In genomic region chr1:3167255-3167654, GRCh38 we compare ENCODE assay signal across 25 cellular contexts.
DNase-seq lines count a peak whose midpoint lies in the region; FAIRE-seq and TF ChIP-seq lines count a peak whose summit lies in the region.
"Had no signal": no experiment of that assay in that cellular context is flagged by ENCODE, and none has a peak within 500 bp of the region (broad histone marks: within the 10 kb centered on the region; RNA-seq: fewer than 3 reads in every experiment).

No MANE protein-coding gene starts in this region.

- DNase-seq in cardiac muscle cell (ENCODE audit: low read depth in 1 of 2, low spot score in 1 of 2) (no peak), left ventricle myocardium inferior (no peak), neural crest cell (ENCODE audit: low read depth, low spot score) (no peak), trophoblast cell (no peak), tibial nerve (ENCODE audit: low spot score in 2 of 2) (no peak), Kasumi-1 (lab: John Stamatoyannopoulos, UW) (no peak), H54 (ENCODE audit: insufficient read length, low spot score) (no peak)
- no peak for DNase-seq in activated CD4-positive, CD25-positive, alpha-beta regulatory T cell treated with anti-CD3 and anti-CD28 coated beads, Interleukin-2, amount 50 U/mL, for 72 hours
- DNase-seq: Caco-2; CD4-positive, CD25-positive, alpha-beta regulatory T cell; CD8-positive, alpha-beta T cell; DMS 273 treated with DMSO at 0.1 percent for 48 hours; DMS79; EL; GDM1; HFFc6 had no signal

- H3K36me3 Mint-ChIP-seq in neural crest cell (ENCODE audit: low read depth): no peaks in the 10 kb centered on the region
- H3K36me3 Mint-ChIP-seq: CD4-positive, CD25-positive, alpha-beta regulatory T cell; CD8-positive, alpha-beta T cell had no signal

- peak overlapping the region; percentile 27 for H3K4me3 Mint-ChIP-seq in neural crest cell
- H3K4me3 Mint-ChIP-seq: B cell; CD4-positive, CD25-positive, alpha-beta regulatory T cell; CD8-positive, alpha-beta T cell; GM23338; HFFc6 had no signal

- no peak overlapping the region for H4K8ac ChIP-seq in trophoblast cell (ENCODE audit: low read depth, low read length)

- H3K36me3 ChIP-seq in cardiac muscle cell (no peaks in the 10 kb centered on the region), left ventricle myocardium inferior (no peaks in the 10 kb centered on the region), trophoblast cell (ENCODE audit: control insufficient read depth in 1 of 2, insufficient read depth in 2 of 2, low read length in 2 of 2) (no peaks in the 10 kb centered on the region), tibial nerve (no peaks in the 10 kb centered on the region)
- H3K36me3 ChIP-seq: BLaER1, HAP-1 had no signal

- peaks cover 39% of the 10 kb centered on the region for H3K4me1 ChIP-seq in cardiac muscle cell (ENCODE audit: low read depth)
- H3K4me1 ChIP-seq in left ventricle myocardium inferior: peaks cover 35% of the 10 kb centered on the region
- H3K4me1 ChIP-seq in trophoblast cell (ENCODE audit: control insufficient read depth in 1 of 2, insufficient read depth in 2 of 2, low read length in 2 of 2): no peaks in the 10 kb centered on the region
- H3K4me1 ChIP-seq in tibial nerve: peaks cover 0 to 61% (median 31%) of the 10 kb centered on the region in 4 donors

- H3K4me1 Mint-ChIP-seq in neural crest cell: peaks cover 39% of the 10 kb centered on the region
- H3K4me1 Mint-ChIP-seq: CD4-positive, CD25-positive, alpha-beta regulatory T cell had no signal

- H3K4me3 ChIP-seq in cardiac muscle cell (no peak overlapping the region), left ventricle myocardium inferior (no peak overlapping the region), trophoblast cell (ENCODE audit: low read depth, low read length) (no peak overlapping the region), tibial nerve (no peak overlapping the region)
- H3K4me3 ChIP-seq: BLaER1, GM12878, GM23338, HAP-1 had no signal

- TF ChIP-seq CTCF in cardiac muscle cell (IDR thresholded peaks at IDR 0.05; ENCODE audit: low read depth, low read length) (no peak), left ventricle myocardium inferior (IDR thresholded peaks at IDR 0.05; ENCODE audit: borderline replicate concordance) (no peak), neural crest cell (conservative IDR thresholded peaks at IDR 0.05) (no peak), tibial nerve (IDR thresholded peaks at IDR 0.05) (no peak)

- H2BK5ac ChIP-seq in trophoblast cell (ENCODE audit: low read depth, low read length, poor library complexity): no peak overlapping the region

- no peak overlapping the region for H3K4ac ChIP-seq in trophoblast cell (ENCODE audit: low read depth, low read length)

- no peak for FAIRE-seq in H54 (lab: Jason Lieb, UNC)
- FAIRE-seq: A204.1, D721Med, GM12878 had no signal

- TF ChIP-seq POLR2A in tibial nerve (IDR thresholded peaks at IDR 0.05) (no peak), H54 (IDR thresholded peaks at IDR 0.05; ENCODE audit: low read depth, low read length) (no peak)

- no peak overlapping the region for H2AK5ac ChIP-seq in trophoblast cell (ENCODE audit: low read length)

- no peak overlapping the region for H4K91ac ChIP-seq in trophoblast cell (ENCODE audit: low read depth, low read length)

- no peaks in the 10 kb centered on the region for H3K9me3 Mint-ChIP-seq in neural crest cell
- H3K9me3 Mint-ChIP-seq: CD4-positive, CD25-positive, alpha-beta regulatory T cell; CD8-positive, alpha-beta T cell had no signal

- peak overlapping the region; percentile 64 for H3K27ac ChIP-seq in cardiac muscle cell
- no peak overlapping the region for H3K27ac ChIP-seq in left ventricle myocardium inferior (replicated peaks)
- H3K27ac ChIP-seq in trophoblast cell (ENCODE audit: low read depth, low read length): no peak overlapping the region
- peak overlapping the region in 3 of 4 donors; percentile 19 to 74 (median 53) for H3K27ac ChIP-seq in tibial nerve
- H3K27ac ChIP-seq: 22Rv1, BLaER1, C4-2B had no signal

- H3K9me3 ChIP-seq in cardiac muscle cell (ENCODE audit: low read depth): no peaks in the 10 kb centered on the region
- no peaks in the 10 kb centered on the region for H3K9me3 ChIP-seq in left ventricle myocardium inferior (replicated peaks)
- H3K9me3 ChIP-seq in trophoblast cell (ENCODE audit: insufficient read depth, low read depth, low read length): no peaks in the 10 kb centered on the region
- no peaks in the 10 kb centered on the region for H3K9me3 ChIP-seq in tibial nerve
- H3K9me3 ChIP-seq: BLaER1, Caco-2, HAP-1 had no signal

- no peak overlapping the region for H2AFZ ChIP-seq in trophoblast cell (ENCODE audit: insufficient read depth, low read length, poor library complexity)
- H2AFZ ChIP-seq: GM23338 had no signal

- H3K27me3 Mint-ChIP-seq in neural crest cell (ENCODE audit: low read depth): no peaks in the 10 kb centered on the region
- H3K27me3 Mint-ChIP-seq: CD4-positive, CD25-positive, alpha-beta regulatory T cell had no signal

- H4K12ac ChIP-seq in trophoblast cell (ENCODE audit: low read depth, low read length): no peak overlapping the region

- H3K23ac ChIP-seq in trophoblast cell (ENCODE audit: low read length): no peak overlapping the region

- H3K79me1 ChIP-seq in trophoblast cell (ENCODE audit: low read length): no peaks in the 10 kb centered on the region

- H3K79me2 ChIP-seq in trophoblast cell (ENCODE audit: control insufficient read depth, insufficient read depth, low read length, poor library complexity): no peaks in the 10 kb centered on the region

- H3K18ac ChIP-seq in trophoblast cell (ENCODE audit: low read length): no peak overlapping the region

- H3K14ac ChIP-seq in trophoblast cell (ENCODE audit: low read length): no peak overlapping the region

- no peak for TF ChIP-seq EP300 in tibial nerve (IDR thresholded peaks at IDR 0.05)

- no peak overlapping the region for H3K27ac Mint-ChIP-seq in neural crest cell (ENCODE audit: unreplicated experiment)
- H3K27ac Mint-ChIP-seq: B cell; CD4-positive, CD25-positive, alpha-beta regulatory T cell; CD8-positive, alpha-beta T cell; GM23338; HFFc6 had no signal

- H2BK120ac ChIP-seq in trophoblast cell (ENCODE audit: insufficient read depth, low read length, poor library complexity): no peak overlapping the region

- no peak overlapping the region for H2BK12ac ChIP-seq in trophoblast cell (ENCODE audit: low read length)

- WGBS in trophoblast cell (ENCODE audit: extremely low coverage, insufficient coverage, insufficient read length): no CpG with 5 or more reads among the region's 14 CpGs
- 27 to 46% methylated on average over 8 to 14 of the region's 14 CpGs for WGBS in tibial nerve, 2 donors

- peak overlapping the region; percentile 24 for H3K9ac ChIP-seq in trophoblast cell (ENCODE audit: low read length)
- H3K9ac ChIP-seq: BLaER1 had no signal

- no peak overlapping the region for H3K4me2 ChIP-seq in trophoblast cell (ENCODE audit: low read length)
- H3K4me2 ChIP-seq: BLaER1, GM23338 had no signal

- H3K27me3 ChIP-seq in cardiac muscle cell: no peaks in the 10 kb centered on the region
- peaks cover 12% of the 10 kb centered on the region for H3K27me3 ChIP-seq in left ventricle myocardium inferior (ENCODE audit: low read depth)
- H3K27me3 ChIP-seq in trophoblast cell (ENCODE audit: insufficient read depth, low read length): no peaks in the 10 kb centered on the region
- peaks cover 0 to 11% of the 10 kb centered on the region in 2 donors for H3K27me3 ChIP-seq in tibial nerve

- intact Hi-C loops in left ventricle myocardium inferior (cut with micrococcal nuclease): no loop called here

Comparison
In these comparisons a context has a peak if more than half of its experiments do, and no peak if none do; other contexts are left out.
1. H3K27ac ChIP-seq: peak in cardiac muscle cell (single experiment) and tibial nerve (3 of 4); none in left ventricle myocardium inferior (single experiment) and trophoblast cell (single experiment).